9 cellular contexts compared by ENCODE assay signal in the genomic region with DNA sequence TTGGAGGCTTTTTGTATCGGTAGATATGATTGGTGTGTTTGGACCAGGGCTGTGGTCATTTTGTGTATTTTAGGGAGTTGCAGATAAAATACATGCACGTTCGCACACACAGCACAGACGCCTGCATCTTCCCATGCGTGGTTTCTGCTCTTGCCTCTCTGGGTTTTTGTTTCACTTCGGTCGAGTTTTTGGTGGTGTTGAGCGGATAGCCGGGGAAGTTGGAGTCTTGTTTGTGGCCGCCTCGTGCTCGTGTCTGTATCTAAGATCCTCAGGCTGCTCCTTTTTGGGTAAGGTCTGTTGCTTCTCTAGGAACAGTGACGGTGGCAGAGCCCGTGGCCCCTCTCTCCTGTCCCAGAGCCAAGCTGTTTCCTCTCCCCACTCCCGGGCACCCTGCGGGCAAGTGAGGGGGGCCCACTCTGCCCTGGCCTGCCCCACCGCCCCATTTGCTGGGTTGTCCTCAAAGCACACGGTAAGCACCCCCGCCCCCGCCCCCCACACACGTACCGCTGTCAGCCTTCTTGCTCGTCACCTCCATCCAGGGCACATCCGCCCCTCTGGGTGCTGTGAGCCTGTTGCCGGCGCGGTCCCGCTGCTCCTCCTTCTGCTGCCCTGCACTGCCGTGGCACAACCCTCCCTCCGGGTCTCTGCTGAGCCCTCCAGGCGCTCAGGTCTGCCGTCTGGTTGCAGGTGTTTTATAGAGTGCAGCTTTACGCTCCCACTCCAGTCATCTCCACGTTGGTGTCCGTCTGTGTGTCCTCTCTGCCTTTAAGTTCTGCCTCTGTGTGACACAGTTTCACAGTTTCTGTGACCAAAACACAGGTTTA. TPM values are rescaled to one million over a fixed set of nuclear protein-coding genes. Genes with fewer than 3 reads are reported as not detected.
DNase-seq lines count a peak whose midpoint lies in the region; ATAC-seq, FAIRE-seq and TF ChIP-seq lines count a peak whose summit lies in the region.
"Had no signal": no experiment of that assay in that cellular context is flagged by ENCODE, and none has a peak within 500 bp of the region (broad histone marks: within the 10 kb centered on the region; RNA-seq: fewer than 3 reads in every experiment).

No MANE protein-coding gene starts in this region.

- TF ChIP-seq CTCF in GM12878 (IDR thresholded peaks at IDR 0.05 in 2 of 3, conservative IDR thresholded peaks at IDR 0.05 in 1 of 3; ENCODE audit: control insufficient read depth in 2 of 3, extremely low read depth in 1 of 3, insufficient read depth in 1 of 3, low read depth in 3 of 3, low read length in 3 of 3) = no peak
- TF ChIP-seq CTCF in neural progenitor cell (IDR thresholded peaks at IDR 0.05) = no peak
- no peak for TF ChIP-seq CTCF in body of pancreas (IDR thresholded peaks at IDR 0.05)

- H3F3A ChIP-seq in neural progenitor cell (ENCODE audit: low read depth) = peaks cover 9% of the 10 kb centered on the region

- H3K9me3 Mint-ChIP-seq in T-helper 1 cell treated with Interleukin-12 subunit alpha and Interleukin-12 subunit beta and Interleukin-4 antibody, amounts not matched to agents 30 μg/mL and 1 μg/mL, for 36 hours = peaks cover 10% of the 10 kb centered on the region
- peaks cover 6% of the 10 kb centered on the region for H3K9me3 Mint-ChIP-seq in neural progenitor cell

- H3K4me3 ChIP-seq in GM12878 = peak overlapping the region; percentile 73
- H3K4me3 ChIP-seq in neural progenitor cell = no peak overlapping the region
- no peak overlapping the region for H3K4me3 ChIP-seq in body of pancreas
- H3K4me3 ChIP-seq: lung had no signal

- FAIRE-seq in GM19239 (lab: Jason Lieb, UNC) (peak; percentile 87), GM12878 (lab: Jason Lieb, UNC) (peak; percentile 89)

- peaks cover 50% of the 10 kb centered on the region for H3K4me1 Mint-ChIP-seq in T-helper 1 cell treated with Interleukin-12 subunit alpha and Interleukin-12 subunit beta and Interleukin-4 antibody, amounts not matched to agents 30 μg/mL and 1 μg/mL, for 36 hours (ENCODE audit: low read depth)
- peaks cover 49% of the 10 kb centered on the region for H3K4me1 Mint-ChIP-seq in neural progenitor cell

- in situ Hi-C loops in GM12878 (cut with MboI) = no loop called here

- POLR2A ChIA-PET in GM12878 (lab: Charles Lee) = interaction anchor here (1.8 kb wide), 1 partner anchor 19 kb away, joined by 7 read pairs; no protein-coding TSS in a partner anchor

- H3K36me3 ChIP-seq in GM12878 (ENCODE audit: control insufficient read depth in 2 of 2, insufficient read depth in 2 of 2, low read length in 1 of 2) (peaks cover 0 to 6% of the 10 kb centered on the region in 2 experiments; a peak in 2 of 4 replicates), neural progenitor cell (no peaks in the 10 kb centered on the region), body of pancreas (replicated peaks in 1 of 2; ENCODE audit: insufficient read depth in 1 of 2, low read depth in 2 of 2) (no peaks in the 10 kb centered on the region)

- H3K4me3 Mint-ChIP-seq in T-helper 1 cell treated with Interleukin-12 subunit alpha and Interleukin-12 subunit beta and Interleukin-4 antibody, amounts not matched to agents 30 μg/mL and 1 μg/mL, for 36 hours = peak overlapping the region; percentile 84
- H3K4me3 Mint-ChIP-seq in neural progenitor cell = no peak overlapping the region

- H2AFZ ChIP-seq in GM12878 (ENCODE audit: control insufficient read depth, low read depth, low read length) (peak overlapping the region; percentile 54), neural progenitor cell (replicated peaks) (no peak overlapping the region)

- no TSS peak for BruUV-seq in GM12878 (replicated peaks; lab: Mats Ljungman, UMichigan)

- H3K27me3 Mint-ChIP-seq in T-helper 1 cell treated with Interleukin-12 subunit alpha and Interleukin-12 subunit beta and Interleukin-4 antibody, amounts not matched to agents 30 μg/mL and 1 μg/mL, for 36 hours (ENCODE audit: low read depth) = no peaks in the 10 kb centered on the region
- peaks cover 14% of the 10 kb centered on the region for H3K27me3 Mint-ChIP-seq in neural progenitor cell (ENCODE audit: insufficient read depth, low read depth)

- H3K36me3 Mint-ChIP-seq in T-helper 1 cell treated with Interleukin-12 subunit alpha and Interleukin-12 subunit beta and Interleukin-4 antibody, amounts not matched to agents 30 μg/mL and 1 μg/mL, for 36 hours (ENCODE audit: low read depth) = peaks cover 29% of the 10 kb centered on the region
- H3K36me3 Mint-ChIP-seq in neural progenitor cell = peaks cover 13% of the 10 kb centered on the region

- ATAC-seq in GM12878 = peak; percentile 64
- ATAC-seq in GM18519 (IDR thresholded peaks at IDR 0.05; ENCODE audit: low FRiP score, unreplicated experiment) = no peak
- ATAC-seq in GM21786 (IDR thresholded peaks at IDR 0.05; ENCODE audit: unreplicated experiment) = no peak
- no peak for ATAC-seq in body of pancreas

- H3K9ac ChIP-seq in GM12878 (ENCODE audit: control insufficient read depth, insufficient read depth, low read length) (peak overlapping the region; percentile 76), neural progenitor cell (no peak overlapping the region)

- H3K27ac ChIP-seq in GM12878 (ENCODE audit: control insufficient read depth, insufficient read depth) (peak overlapping the region; percentile 88), neural progenitor cell (no peak overlapping the region), body of pancreas (no peak overlapping the region)

- intact Hi-C loops in GM12878 (cut with micrococcal nuclease; ENCODE audit: unreplicated experiment) (loop anchor here (1.0 kb wide), 1 partner anchor 106 kb away; no protein-coding TSS in a partner anchor), body of pancreas (cut with DNase I) (no loop called here)

- no peak for TF ChIP-seq EP300 in GM12878 (IDR thresholded peaks at IDR 0.05; ENCODE audit: borderline replicate concordance in 1 of 2, control insufficient read depth in 1 of 2, low read depth in 2 of 2, low read length in 2 of 2)

- peak overlapping the region; percentile 90 for H3K27ac Mint-ChIP-seq in T-helper 1 cell treated with Interleukin-12 subunit alpha and Interleukin-12 subunit beta and Interleukin-4 antibody, amounts not matched to agents 30 μg/mL and 1 μg/mL, for 36 hours
- H3K27ac Mint-ChIP-seq in neural progenitor cell = peak overlapping the region; percentile 38

- H3K4me2 ChIP-seq in GM12878 (ENCODE audit: control insufficient read depth, insufficient read depth) = peak overlapping the region; percentile 94
- H3K4me2 ChIP-seq in neural progenitor cell = no peak overlapping the region

- H3K4me1 ChIP-seq in GM12878 (ENCODE audit: control insufficient read depth, insufficient read depth, low read length) = peaks cover 20% of the 10 kb centered on the region
- peaks cover 19% of the 10 kb centered on the region for H3K4me1 ChIP-seq in neural progenitor cell
- peaks cover 12% of the 10 kb centered on the region for H3K4me1 ChIP-seq in body of pancreas

- TF ChIP-seq RAD21 in GM12878 (IDR thresholded peaks at IDR 0.05; ENCODE audit: insufficient read depth, low read depth, low read length) = no peak

- SMC1A ChIA-PET in GM12878 (lab: Charles Lee; ENCODE audit: uncharacterized antibody, unreplicated experiment) = interaction anchor here (1.7 to 2.1 kb wide), 3 partner anchors 24 to 53 kb away, joined by 5 to 9 read pairs (median 5); no protein-coding TSS in a partner anchor

- H4K20me1 ChIP-seq in GM12878 (ENCODE audit: control insufficient read depth, insufficient read depth) = no peaks in the 10 kb centered on the region
- peaks cover 7% of the 10 kb centered on the region for H4K20me1 ChIP-seq in neural progenitor cell (ENCODE audit: low read depth)

- DNase-seq in GM19239 (ENCODE audit: insufficient read length, low spot score) = peak; percentile 70
- peak; percentile 71 for DNase-seq in GM12878 (ENCODE audit: low read depth, low spot score)
- no peak for DNase-seq in neural progenitor cell (ENCODE audit: low spot score)
- no peak for DNase-seq in body of pancreas
- no peak for DNase-seq in NCI-H526 treated with DMSO at 0.1 percent for 48 hours (lab: John Stamatoyannopoulos, UW)

- RAD21 ChIA-PET in GM12878 (lab: Charles Lee; ENCODE audit: unreplicated experiment) = interaction anchor here (2.3 kb wide), 1 partner anchor 33 kb away, joined by 12 read pairs; no protein-coding TSS in a partner anchor

- WGBS in GM12878 (ENCODE audit: insufficient coverage, insufficient replicate concordance, low lambda C conversion rate, missing lambda C conversion rate) = 1% methylated on average over 35 of the region's 35 CpGs
- 63 to 86% methylated on average over 31 to 35 of the region's 35 CpGs for WGBS in body of pancreas, 2 donors

- TF ChIP-seq POLR2A in GM12878 (IDR thresholded peaks at IDR 0.05; ENCODE audit: low read depth, low read length) = peak; percentile 74
- no peak for TF ChIP-seq POLR2A in body of pancreas (IDR thresholded peaks at IDR 0.05)

- H3K9me3 ChIP-seq in GM12878 (replicated peaks; ENCODE audit: control insufficient read depth, insufficient read depth, low read length) (peaks cover 9% of the 10 kb centered on the region), neural progenitor cell (ENCODE audit: low read depth) (no peaks in the 10 kb centered on the region), body of pancreas (no peaks in the 10 kb centered on the region)

- no peaks in the 10 kb centered on the region for H3K27me3 ChIP-seq in GM12878 (replicated peaks in 1 of 2; ENCODE audit: control insufficient read depth in 2 of 2, insufficient read depth in 2 of 2, low read length in 1 of 2)
- no peaks in the 10 kb centered on the region for H3K27me3 ChIP-seq in neural progenitor cell
- no peaks in the 10 kb centered on the region for H3K27me3 ChIP-seq in body of pancreas

- CTCF ChIA-PET in GM12878 (lab: Yijun Ruan, JAX) = interaction anchor here (1.2 kb wide), 1 partner anchor 22 kb away, joined by 3 read pairs; no protein-coding TSS in a partner anchor

- peaks cover 83% of the 10 kb centered on the region for H3K79me2 ChIP-seq in GM12878 (ENCODE audit: control insufficient read depth, insufficient read depth, low read length)
- H3K79me2 ChIP-seq in neural progenitor cell (ENCODE audit: low read depth) = no peaks in the 10 kb centered on the region

RNA-seq across cellular contexts. Expression of a gene that starts 51.9 kb away (rescaled TPM):
- 212 and 233 TPM in 2 replicates for total RNA-seq in GM12878 (2013; cell fraction: nucleolus; rRNA removed)
- total RNA-seq in GM12878 (2014; rRNA removed) (46.9 and 47.8 TPM in 2 replicates), GM12878 (2014; rRNA removed; fragmentation: Illumina TruSeq; extraction: Trizol) (26.1 and 28.2 TPM in 2 replicates), GM12878 (2021) (89.5 and 110 TPM in 2 replicates), neural progenitor cell (ENCODE audit: low replicate concordance) (7.8 and 8.7 TPM in 2 replicates), body of pancreas (10 to 100 TPM; 21.8 to 39.2 TPM)
- polyA plus RNA-seq in GM12878 (2011; ENCODE audit: low read depth) = 17.3 TPM
- polyA plus RNA-seq in GM12878 (2011; rRNA removed) (27.6 and 47.8 TPM in 2 replicates), GM12878 (2014; fragmentation: Illumina TruSeq; extraction: Trizol) (19.0 and 28.7 TPM in 2 replicates), GM12878 (2014; fragmentation: Nextera tagmentation; extraction: Ambion mirVana) (1 to 10 TPM; 1.2 to 3.7 TPM), GM12878 (2014; rRNA removed) (50.0 and 53.6 TPM in 2 replicates), GM12878 (2016; fragmentation: Nextera tagmentation; extraction: Ambion mirVana) (10 to 100 TPM; 17.5 to 33.0 TPM)
- polyA plus RNA-seq in GM12878 (2011; cell fraction: cytosol; rRNA removed) = 59.2 and 60.5 TPM in 2 replicates
- 80.2 and 83.8 TPM in 2 replicates for polyA plus RNA-seq in GM12878 (2011; cell fraction: nucleus; rRNA removed)
- polyA plus RNA-seq in GM12878 (2012) = 36.8 and 49.6 TPM in 2 replicates
- 62.2 and 76.5 TPM in 2 replicates for polyA minus RNA-seq in GM12878 (2011; rRNA and poly(A)+ RNA removed)
- 24.3 and 30.6 TPM in 2 replicates for polyA minus RNA-seq in GM12878 (2011; cell fraction: cytosol; rRNA and poly(A)+ RNA removed)
- polyA minus RNA-seq in GM12878 (2011; cell fraction: nucleus; rRNA and poly(A)+ RNA removed) = 23.3 and 43.3 TPM in 2 replicates

Comparison
In these comparisons a context has a peak if more than half of its experiments do, and no peak if none do; other contexts are left out.
1. DNase-seq: peak in GM19239 (single experiment) and GM12878 (single experiment); none in neural progenitor cell (single experiment), body of pancreas (0 of 4) and NCI-H526 treated with DMSO at 0.1 percent for 48 hours (single experiment).